16 cellular contexts compared by ENCODE assay signal in the genomic region with DNA sequence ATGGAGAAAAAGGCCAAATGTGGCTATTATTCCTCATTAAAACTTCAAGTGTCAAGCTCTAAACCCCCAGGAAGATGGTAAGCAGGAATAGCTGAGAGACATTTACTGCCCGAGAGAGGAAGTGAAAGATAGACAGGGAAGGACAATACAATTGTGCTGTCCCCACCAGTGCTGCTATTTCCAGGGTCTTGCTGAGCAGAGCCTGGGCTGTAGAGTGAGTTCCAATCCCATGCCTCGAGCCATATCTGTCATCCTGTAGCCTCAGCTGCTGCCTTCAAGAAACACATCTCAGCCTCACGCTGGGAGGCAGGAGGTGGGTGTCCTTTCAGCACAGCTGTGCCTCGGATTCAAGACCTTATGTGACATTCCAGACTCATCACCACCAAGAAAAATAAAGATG.
DNase-seq lines count a peak whose midpoint lies in the region; ATAC-seq and TF ChIP-seq lines count a peak whose summit lies in the region.
"Had no signal": no experiment of that assay in that cellular context is flagged by ENCODE, and none has a peak within 500 bp of the region (broad histone marks: within the 10 kb centered on the region; RNA-seq: fewer than 3 reads in every experiment).

No MANE protein-coding gene starts in this region.

- peaks cover 21% of the 10 kb centered on the region for H3K4me1 Mint-ChIP-seq in dendritic cell treated with granulocyte-macrophage colony-stimulating factor and Interleukin-4, amounts not matched to agents 40 ng/mL and 50 ng/mL, for 4 days (ENCODE audit: low read depth)
- H3K4me1 Mint-ChIP-seq: activated naive CD4-positive, alpha-beta T cell treated with anti-CD3 and anti-CD28 coated beads, Interleukin-2, amount 10 ng/mL, durations not matched to agents 7 days and 5 days had no signal

- no peaks in the 10 kb centered on the region for H3K9me3 ChIP-seq in vagina

- TF ChIP-seq POLR2A in vagina (IDR thresholded peaks at IDR 0.05): no peak

- H3K36me3 ChIP-seq in vagina: no peaks in the 10 kb centered on the region

- no peak for DNase-seq in left ventricle myocardium superior
- DNase-seq in Right ventricle myocardium inferior (ENCODE audit: missing footprints): no peak
- peak; percentile 58 for DNase-seq in myocyte (ENCODE audit: low read depth)
- DNase-seq in vagina (ENCODE audit: extremely low spot score in 2 of 2): no peak
- no peak for DNase-seq in HEK293T (ENCODE audit: extremely low spot score)
- no peak for DNase-seq in AG08396 (ENCODE audit: low spot score)
- DNase-seq: ACHN; activated naive CD4-positive, alpha-beta T cell treated with anti-CD3 and anti-CD28 coated beads, Interleukin-2, amount 10 ng/mL, durations not matched to agents 7 days and 5 days; CD4-positive, alpha-beta memory T cell; DND-41; foreskin keratinocyte; NCI-H187 treated with DMSO at 0.1 percent for 48 hours; NCI-H446 treated with DMSO at 0.1 percent for 48 hours had no signal

- CTCF ChIA-PET in HEK293T (lab: Yijun Ruan, JAX): interaction anchor here (0.6 kb wide), 1 partner anchor 593 kb away, joined by 5 read pairs; no protein-coding TSS in a partner anchor

- ATAC-seq in left ventricle myocardium superior (peak; percentile 41), Right ventricle myocardium inferior (no peak), HG03025 (IDR thresholded peaks at IDR 0.05; ENCODE audit: low FRiP score, unreplicated experiment) (no peak)
- ATAC-seq: foreskin keratinocyte had no signal

- H3K27ac ChIP-seq in vagina: peak overlapping the region; percentile 75
- H3K27ac ChIP-seq: foreskin keratinocyte had no signal

- no peaks in the 10 kb centered on the region for H3K27me3 Mint-ChIP-seq in dendritic cell treated with granulocyte-macrophage colony-stimulating factor and Interleukin-4, amounts not matched to agents 40 ng/mL and 50 ng/mL, for 4 days
- H3K27me3 Mint-ChIP-seq: activated naive CD4-positive, alpha-beta T cell treated with anti-CD3 and anti-CD28 coated beads, Interleukin-2, amount 10 ng/mL, durations not matched to agents 7 days and 5 days had no signal

- intact Hi-C loops in left ventricle myocardium superior (cut with micrococcal nuclease) (no loop called here), Right ventricle myocardium inferior (cut with DNase I) (no loop called here), vagina (cut with DNase I) (no loop called here)
- intact Hi-C loops in dendritic cell treated with granulocyte-macrophage colony-stimulating factor and Interleukin-4, amounts not matched to agents 40 ng/mL and 50 ng/mL, for 4 days (cut with micrococcal nuclease): no loop called here

- H3K27ac Mint-ChIP-seq in dendritic cell treated with granulocyte-macrophage colony-stimulating factor and Interleukin-4, amounts not matched to agents 40 ng/mL and 50 ng/mL, for 4 days: peak overlapping the region; percentile 76
- H3K27ac Mint-ChIP-seq: activated naive CD4-positive, alpha-beta T cell treated with anti-CD3 and anti-CD28 coated beads, Interleukin-2, amount 10 ng/mL, durations not matched to agents 7 days and 5 days had no signal

- H3K4me3 Mint-ChIP-seq in dendritic cell treated with granulocyte-macrophage colony-stimulating factor and Interleukin-4, amounts not matched to agents 40 ng/mL and 50 ng/mL, for 4 days: no peak overlapping the region
- H3K4me3 Mint-ChIP-seq: activated naive CD4-positive, alpha-beta T cell treated with anti-CD3 and anti-CD28 coated beads, Interleukin-2, amount 10 ng/mL, durations not matched to agents 7 days and 5 days; CD4-positive, alpha-beta memory T cell; neural crest cell had no signal

- no peaks in the 10 kb centered on the region for H3K36me3 Mint-ChIP-seq in dendritic cell treated with granulocyte-macrophage colony-stimulating factor and Interleukin-4, amounts not matched to agents 40 ng/mL and 50 ng/mL, for 4 days (ENCODE audit: low read depth)
- H3K36me3 Mint-ChIP-seq: activated naive CD4-positive, alpha-beta T cell treated with anti-CD3 and anti-CD28 coated beads, Interleukin-2, amount 10 ng/mL, durations not matched to agents 7 days and 5 days had no signal

- peaks cover 8% of the 10 kb centered on the region for H3K9me3 Mint-ChIP-seq in dendritic cell treated with granulocyte-macrophage colony-stimulating factor and Interleukin-4, amounts not matched to agents 40 ng/mL and 50 ng/mL, for 4 days
- H3K9me3 Mint-ChIP-seq: activated naive CD4-positive, alpha-beta T cell treated with anti-CD3 and anti-CD28 coated beads, Interleukin-2, amount 10 ng/mL, durations not matched to agents 7 days and 5 days; neural crest cell had no signal

- no peak for TF ChIP-seq CTCF in vagina (IDR thresholded peaks at IDR 0.05)

- peaks cover 13% of the 10 kb centered on the region for H3K4me1 ChIP-seq in vagina
- H3K4me1 ChIP-seq: foreskin keratinocyte had no signal

- POLR2A ChIA-PET in HEK293T (lab: Yijun Ruan, JAX): no interaction called here

- no peaks in the 10 kb centered on the region for H3K27me3 ChIP-seq in vagina

- H3K4me3 ChIP-seq in vagina: no peak overlapping the region

TF ChIP-seq in HEK293T, 16 proteins besides CTCF, POLR2A, EP300 and RAD21:
- TF ChIP-seq CTBP1 (IDR thresholded peaks at IDR 0.05; ENCODE audit: borderline replicate concordance) (no peak), BHLHE40 (IDR thresholded peaks at IDR 0.05; ENCODE audit: borderline replicate concordance) (no peak), L3MBTL2 (conservative IDR thresholded peaks at IDR 0.05) (no peak), FOXM1 (IDR thresholded peaks at IDR 0.05; ENCODE audit: borderline replicate concordance) (no peak), NFRKB (IDR thresholded peaks at IDR 0.05) (no peak), SUZ12 (IDR thresholded peaks at IDR 0.05) (no peak), HDGF (IDR thresholded peaks at IDR 0.05; ENCODE audit: borderline replicate concordance) (no peak), FOXA1 (IDR thresholded peaks at IDR 0.05) (no peak), TARDBP (IDR thresholded peaks at IDR 0.05) (no peak), FOXK2 (IDR thresholded peaks at IDR 0.05) (no peak), ZNF384 (IDR thresholded peaks at IDR 0.05) (no peak), ELF4 (IDR thresholded peaks at IDR 0.05) (no peak), LEF1 (IDR thresholded peaks at IDR 0.05; ENCODE audit: borderline replicate concordance) (no peak), SP1 (IDR thresholded peaks at IDR 0.05) (no peak), ARNT (IDR thresholded peaks at IDR 0.05) (no peak)
- TF ChIP-seq, protein P1, sequence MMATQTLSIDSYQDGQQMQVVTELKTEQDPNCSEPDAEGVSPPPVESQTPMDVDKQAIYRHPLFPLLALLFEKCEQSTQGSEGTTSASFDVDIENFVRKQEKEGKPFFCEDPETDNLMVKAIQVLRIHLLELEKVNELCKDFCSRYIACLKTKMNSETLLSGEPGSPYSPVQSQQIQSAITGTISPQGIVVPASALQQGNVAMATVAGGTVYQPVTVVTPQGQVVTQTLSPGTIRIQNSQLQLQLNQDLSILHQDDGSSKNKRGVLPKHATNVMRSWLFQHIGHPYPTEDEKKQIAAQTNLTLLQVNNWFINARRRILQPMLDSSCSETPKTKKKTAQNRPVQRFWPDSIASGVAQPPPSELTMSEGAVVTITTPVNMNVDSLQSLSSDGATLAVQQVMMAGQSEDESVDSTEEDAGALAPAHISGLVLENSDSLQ (IDR thresholded peaks at IDR 0.05): no peak
TF ChIP-seq in HEK293T: peak in this region for 0.
